In genomic region chr14:99274346-99275221, GRCh38 we compare ENCODE assay signal across 8 cellular contexts. TPM values are rescaled to one million over a fixed set of nuclear protein-coding genes. Genes with fewer than 3 reads are reported as not detected.
DNase-seq lines count a peak whose midpoint lies in the region; ATAC-seq, FAIRE-seq and TF ChIP-seq lines count a peak whose summit lies in the region.

No MANE protein-coding gene starts in this region.

- 2% methylated on average over 44 of the region's 69 CpGs for WGBS in hepatocyte (ENCODE audit: low lambda C conversion rate, missing lambda C conversion rate)
- 1 to 2% (median 1%) methylated on average over 42 to 69 of the region's 69 CpGs for WGBS in psoas muscle, 3 donors

- peaks cover 17% of the 10 kb centered on the region for H3K27me3 Mint-ChIP-seq in astrocyte (ENCODE audit: low read depth, unreplicated experiment)

- peak; percentile 50 for DNase-seq in GM06990 (ENCODE audit: extremely low read depth, insufficient read length)
- peak; percentile 68 to 72 for DNase-seq in Kasumi-1 (lab: John Stamatoyannopoulos, UW)
- peak; percentile 79 for DNase-seq in RWPE1 (ENCODE audit: low spot score)
- peak; percentile 75 for DNase-seq in astrocyte (ENCODE audit: low read depth)
- peak; percentile 93 for DNase-seq in hepatocyte (ENCODE audit: low spot score)
- DNase-seq in psoas muscle: peak; percentile 28 to 77

- no peaks in the 10 kb centered on the region for H3K9me2 ChIP-seq in hepatocyte (replicated peaks; ENCODE audit: insufficient read depth)

- H3K4me2 ChIP-seq in astrocyte (ENCODE audit: low read length) (peak overlapping the region; percentile 90), hepatocyte (peak overlapping the region; percentile 98)

- no peak for FAIRE-seq in astrocyte (lab: Jason Lieb, UNC)

- H3K4me1 ChIP-seq in astrocyte (ENCODE audit: insufficient read depth, low read length) (peaks cover 17% of the 10 kb centered on the region), hepatocyte (ENCODE audit: insufficient read depth) (peaks cover 15% of the 10 kb centered on the region), psoas muscle (peaks cover 12% of the 10 kb centered on the region)

- H3K36me3 ChIP-seq in GM06990 (ENCODE audit: control insufficient read depth, insufficient read depth, low read length) (no peaks in the 10 kb centered on the region), astrocyte (ENCODE audit: insufficient read depth, low read length) (no peaks in the 10 kb centered on the region), hepatocyte (replicated peaks; ENCODE audit: insufficient read depth, low read depth) (no peaks in the 10 kb centered on the region), psoas muscle (ENCODE audit: insufficient read depth in 1 of 2, low read depth in 1 of 2) (no peaks in the 10 kb centered on the region)

- POLR2A ChIA-PET in RWPE1 (lab: Yijun Ruan, JAX; ENCODE audit: low non-redundant PET): no interaction called here

- CTCF ChIA-PET in RWPE1 (lab: Yijun Ruan, JAX): interaction anchor here (0.6 to 1.4 kb wide), 4 partner anchors 12 to 1432 kb away, joined by 3 to 5 read pairs (median 4); no protein-coding TSS in a partner anchor

- no peaks in the 10 kb centered on the region for H3K79me2 ChIP-seq in astrocyte (ENCODE audit: insufficient read depth, low read length)
- no peaks in the 10 kb centered on the region for H3K79me2 ChIP-seq in hepatocyte

- no peaks in the 10 kb centered on the region for H3K9me3 Mint-ChIP-seq in astrocyte (ENCODE audit: unreplicated experiment)

- H3K4me1 Mint-ChIP-seq in astrocyte (ENCODE audit: low read depth, unreplicated experiment): peaks cover 18% of the 10 kb centered on the region

- H3K9me3 ChIP-seq in astrocyte (ENCODE audit: insufficient read depth, low read depth, low read length) (no peaks in the 10 kb centered on the region), hepatocyte (ENCODE audit: low read depth) (no peaks in the 10 kb centered on the region), psoas muscle (no peaks in the 10 kb centered on the region)

- no peaks in the 10 kb centered on the region; the same call in none of the 2 replicates for H3K27me3 ChIP-seq in GM06990 (replicated peaks; ENCODE audit: control insufficient read depth, insufficient read depth, low read length)
- peaks cover 46% of the 10 kb centered on the region for H3K27me3 ChIP-seq in astrocyte (ENCODE audit: insufficient read depth, low read length)
- H3K27me3 ChIP-seq in hepatocyte: peaks cover 30% of the 10 kb centered on the region
- peaks cover 10 to 82% (median 35%) of the 10 kb centered on the region in 3 donors for H3K27me3 ChIP-seq in psoas muscle (ENCODE audit: insufficient read depth in 3 of 3, low read length in 2 of 3)

- H3K4me3 Mint-ChIP-seq in astrocyte (ENCODE audit: unreplicated experiment): peak overlapping the region; percentile 84

- peak overlapping the region; percentile 95 for H3K27ac ChIP-seq in RWPE1
- H3K27ac ChIP-seq in astrocyte (ENCODE audit: low read depth, low read length): no peak overlapping the region
- H3K27ac ChIP-seq in hepatocyte: peak overlapping the region; percentile 75
- H3K27ac ChIP-seq in psoas muscle: no peak overlapping the region

- H4K20me1 ChIP-seq in astrocyte (ENCODE audit: insufficient read depth, low read length) (no peaks in the 10 kb centered on the region), hepatocyte (ENCODE audit: insufficient read depth, poor library complexity, severe bottlenecking) (no peaks in the 10 kb centered on the region)

- H2AFZ ChIP-seq in astrocyte (ENCODE audit: low read depth, low read length) (peak overlapping the region; percentile 70), hepatocyte (peak overlapping the region; percentile 80)

- peak; percentile 42 for TF ChIP-seq CTCF in GM06990 (IDR thresholded peaks at IDR 0.05; ENCODE audit: insufficient read depth, low read length, poor library complexity, severe bottlenecking)
- peak; percentile 72 for TF ChIP-seq CTCF in RWPE1 (conservative IDR thresholded peaks at IDR 0.05; ENCODE audit: low read depth)
- TF ChIP-seq CTCF in astrocyte (IDR thresholded peaks at IDR 0.05; ENCODE audit: insufficient read depth, low read depth, low read length): no peak
- peak; percentile 58 for TF ChIP-seq CTCF in hepatocyte (IDR thresholded peaks at IDR 0.05; ENCODE audit: poor library complexity)
- TF ChIP-seq CTCF in psoas muscle (IDR thresholded peaks at IDR 0.05): no peak

- ATAC-seq in psoas muscle (peak in 3 of 4 donors; percentile 34 to 68 (median 50)), GM19035 (IDR thresholded peaks at IDR 0.05; ENCODE audit: unreplicated experiment) (no peak), GM18870 (IDR thresholded peaks at IDR 0.05; ENCODE audit: unreplicated experiment) (no peak)

- peak overlapping the region; percentile 28 for H3K4me3 ChIP-seq in GM06990 (replicated peaks; ENCODE audit: low read depth, low read length)
- peak overlapping the region; percentile 29 for H3K4me3 ChIP-seq in astrocyte (ENCODE audit: insufficient read depth, low read depth, low read length)
- H3K4me3 ChIP-seq in hepatocyte: peak overlapping the region; percentile 62
- H3K4me3 ChIP-seq in psoas muscle: peak overlapping the region; percentile 36

- H3K36me3 Mint-ChIP-seq in astrocyte (ENCODE audit: low read depth, unreplicated experiment): no peaks in the 10 kb centered on the region

- no peak overlapping the region for H3K9ac ChIP-seq in astrocyte (ENCODE audit: low read length)

- peak overlapping the region; percentile 26 for H3K27ac Mint-ChIP-seq in astrocyte (ENCODE audit: unreplicated experiment)

- intact Hi-C loops in psoas muscle (cut with DNase I): no loop called here

RNA-seq across cellular contexts. Expression of gene BCL11B, which starts 2.6 kb away (rescaled TPM):
- total RNA-seq in astrocyte: 1.1 and 2.0 TPM in 2 replicates
- total RNA-seq in hepatocyte: 1.8 and 3.2 TPM in 2 replicates
- polyA plus RNA-seq in hepatocyte: 0.28 and 0.50 TPM in 2 replicates
- total RNA-seq in psoas muscle: under 1 TPM in 3 of 4 donors, not detected in 1; 0.15 to 0.34 (median 0.17) TPM
- under 1 TPM in 2 of 3 donors, not detected in 1; 0.01 to 0.03 TPM for polyA plus RNA-seq in psoas muscle

Comparison
In these comparisons a context has a peak if more than half of its experiments do, and no peak if none do; other contexts are left out.
1. CTCF ChIP-seq: peak in GM06990 (single experiment), RWPE1 (single experiment) and hepatocyte (single experiment); none in astrocyte (single experiment) and psoas muscle (single experiment).
2. H3K27ac ChIP-seq: peak in RWPE1 (single experiment) and hepatocyte (single experiment); none in astrocyte (single experiment) and psoas muscle (single experiment).
3. ATAC-seq: peak in psoas muscle (3 of 4); none in GM19035 (single experiment) and GM18870 (single experiment).
4. Peak in every context shown above with its lines, with median percentiles within 50 percentile points of each other: DNase-seq and H3K4me3 ChIP-seq.